19 cellular contexts compared by ENCODE assay signal in genomic region chr5:124206540-124206939, GRCh38.
"Had no signal": no experiment of that assay in that cellular context is flagged by ENCODE, and none has a peak within 500 bp of the region (broad histone marks: within the 10 kb centered on the region; RNA-seq: fewer than 3 reads in every experiment).

No MANE protein-coding gene starts in this region.

- H3K36me3 ChIP-seq: ovary, suprapubic skin had no signal

- H3K9me3 ChIP-seq: body of pancreas, ovary had no signal

- DNase-seq: activated CD4-positive, alpha-beta T cell treated with anti-CD3 and anti-CD28 coated beads, Interleukin-2, amount 50 U/mL, for 48 hours; activated CD8-positive, alpha-beta memory T cell treated with anti-CD3 and anti-CD28 coated beads, Interleukin-2, amount 10 ng/mL, durations not matched to agents 7 days and 5 days; activated effector memory CD4-positive, alpha-beta T cell treated with anti-CD3 and anti-CD28 coated beads, Interleukin-2, amount 50 U/mL, for 16 hours; activated T-cell treated with anti-CD3 and anti-CD28 coated beads, Interleukin-2, amount 50 U/mL, for 4 hours; amniotic stem cell; body of pancreas; central memory CD4-positive, alpha-beta T cell; cortex of kidney; effector memory CD8-positive, alpha-beta T cell; hippocampal formation; mesendoderm; ovary; stimulated activated CD4-positive, alpha-beta T cell treated with anti-CD3 and anti-CD28 coated beads, Interleukin-4, amount 100 ng/mL, for 1 hour; stimulated activated CD8-positive, alpha-beta memory T cell treated with anti-CD3 and anti-CD28 coated beads, Interleukin-4, amount 100 ng/mL, for 48 hours; stimulated activated naive CD8-positive, alpha-beta T cell treated with anti-CD3 and anti-CD28 coated beads, Interleukin-15, Interleukin-2, amounts not matched to agents 100 U/mL and 50 U/mL, for 24 hours had no signal

- H3K4me1 ChIP-seq: body of pancreas, suprapubic skin had no signal

- H3K27me3 ChIP-seq: body of pancreas, ovary, suprapubic skin had no signal

- ATAC-seq: activated CD4-positive, CD25-positive, alpha-beta regulatory T cell treated with anti-CD3 and anti-CD28 coated beads, Interleukin-2, amount 50 U/mL, for 24 hours; activated CD8-positive, alpha-beta memory T cell treated with anti-CD3 and anti-CD28 coated beads, Interleukin-2, amount 10 ng/mL, durations not matched to agents 7 days and 5 days; activated naive CD4-positive, alpha-beta T cell treated with anti-CD3 and anti-CD28 coated beads, Interleukin-2, amount 50 U/mL, for 72 hours; activated T-cell treated with anti-CD3 and anti-CD28 coated beads, Interleukin-2, amount 50 U/mL, for 4 hours; body of pancreas; effector memory CD8-positive, alpha-beta T cell; stimulated activated naive CD8-positive, alpha-beta T cell treated with anti-CD3 and anti-CD28 coated beads, Interleukin-15, Interleukin-2, amounts not matched to agents 100 U/mL and 50 U/mL, for 24 hours had no signal

- H3K27ac ChIP-seq: body of pancreas, epithelial cell of prostate, ovary, suprapubic skin had no signal

- H3K4me3 ChIP-seq: body of pancreas, ovary, suprapubic skin had no signal
